Comparison of ENCODE assay signal across 8 cellular contexts in the genomic region with DNA sequence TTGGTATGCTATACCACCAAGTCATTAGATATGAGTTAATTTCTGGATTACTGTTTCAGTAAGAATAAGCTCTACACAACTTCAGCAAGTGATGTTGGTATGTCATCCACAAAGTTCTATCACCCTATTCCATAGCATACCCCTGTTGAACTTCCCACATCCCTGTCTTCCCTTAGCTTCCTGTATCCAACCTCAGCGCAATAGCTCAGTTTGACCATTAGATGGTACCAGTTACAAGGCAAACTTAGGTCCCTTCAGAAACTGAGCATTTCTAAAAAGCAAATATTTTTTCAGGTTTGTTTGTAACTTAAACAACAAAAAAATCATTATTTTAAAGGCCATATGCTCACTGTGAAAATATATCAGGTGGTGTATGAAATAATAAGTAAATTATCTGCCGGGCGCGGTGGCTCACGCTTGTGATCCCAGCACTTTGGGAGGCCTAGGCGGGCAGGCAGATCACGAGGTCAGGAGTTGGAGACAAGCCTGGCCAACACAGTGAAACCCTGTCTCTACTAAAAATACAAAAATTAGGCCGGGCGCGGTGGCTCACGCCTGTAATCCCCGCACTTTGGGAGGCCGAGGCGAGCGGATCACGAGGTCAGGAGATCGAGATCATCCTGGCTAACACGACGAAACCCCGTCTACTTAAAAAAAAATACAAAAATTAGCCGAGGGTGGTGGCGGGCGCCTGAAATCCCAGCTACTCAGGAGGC. TPM values are rescaled to one million over a fixed set of nuclear protein-coding genes. Genes with fewer than 3 reads are reported as not detected.
DNase-seq lines count a peak whose midpoint lies in the region; ATAC-seq, FAIRE-seq and TF ChIP-seq lines count a peak whose summit lies in the region.

No MANE protein-coding gene starts in this region.

- no peaks in the 10 kb centered on the region for H3K9me3 ChIP-seq in BE2C
- H3K9me3 ChIP-seq in gastroesophageal sphincter: no peaks in the 10 kb centered on the region

- intact Hi-C loops in lower leg skin (cut with DNase I; ENCODE audit: low total_unique reads): no loop called here

- no peak overlapping the region for H3K4me3 Mint-ChIP-seq in stimulated activated effector memory CD8-positive, alpha-beta T cell treated with anti-CD3 and anti-CD28 coated beads, Interleukin-12 subunit alpha, Interleukin-12 subunit beta, amount 100 ng/mL, for 72 hours

- ATAC-seq in gastroesophageal sphincter: no peak
- no peak for ATAC-seq in GM19455 (IDR thresholded peaks at IDR 0.05; ENCODE audit: unreplicated experiment)
- ATAC-seq in HG03159 (IDR thresholded peaks at IDR 0.05; ENCODE audit: unreplicated experiment): no peak
- ATAC-seq in stimulated activated effector memory CD8-positive, alpha-beta T cell treated with anti-CD3 and anti-CD28 coated beads, Interleukin-12 subunit alpha, Interleukin-12 subunit beta, amount 100 ng/mL, for 72 hours: no peak

- 86 to 92% methylated on average over 8 to 21 of the region's 23 CpGs for WGBS in gastroesophageal sphincter (ENCODE audit: low coverage in 1 of 2), 2 donors
- WGBS in lower leg skin, 2 donors: 90% methylated on average over 23 of the region's 23 CpGs

- H3K36me3 ChIP-seq in BE2C (no peaks in the 10 kb centered on the region), gastroesophageal sphincter (no peaks in the 10 kb centered on the region)

- no peak overlapping the region for H3K27ac Mint-ChIP-seq in stimulated activated effector memory CD8-positive, alpha-beta T cell treated with anti-CD3 and anti-CD28 coated beads, Interleukin-12 subunit alpha, Interleukin-12 subunit beta, amount 100 ng/mL, for 72 hours

- H3K4me1 ChIP-seq in BE2C (no peaks in the 10 kb centered on the region; the same call in 1 of the 2 replicates), gastroesophageal sphincter (peaks cover 0 to 16% (median 4%) of the 10 kb centered on the region in 3 donors)

- POLR2A ChIA-PET in RWPE1 (lab: Yijun Ruan, JAX; ENCODE audit: low non-redundant PET): interaction anchor here (1.2 kb wide), 1 partner anchor 49 kb away, joined by 3 read pairs; no protein-coding TSS in a partner anchor

- DNase-seq in BE2C (no peak), H54 (ENCODE audit: insufficient read length, low spot score) (no peak), RWPE1 (ENCODE audit: low spot score) (peak; percentile 64), lower leg skin (ENCODE audit: low spot score in 2 of 2) (no peak)
- no peak for DNase-seq in stimulated activated effector memory CD8-positive, alpha-beta T cell treated with anti-CD3 and anti-CD28 coated beads, Interleukin-12 subunit alpha, Interleukin-12 subunit beta, amount 100 ng/mL, for 72 hours (ENCODE audit: low spot score in 2 of 2)

- H3K27me3 ChIP-seq in BE2C: no peaks in the 10 kb centered on the region
- no peaks in the 10 kb centered on the region for H3K27me3 ChIP-seq in gastroesophageal sphincter

- no peak overlapping the region for H3K27ac ChIP-seq in RWPE1
- H3K27ac ChIP-seq in gastroesophageal sphincter: no peak overlapping the region

- peaks cover 8% of the 10 kb centered on the region for H3K36me3 Mint-ChIP-seq in stimulated activated effector memory CD8-positive, alpha-beta T cell treated with anti-CD3 and anti-CD28 coated beads, Interleukin-12 subunit alpha, Interleukin-12 subunit beta, amount 100 ng/mL, for 72 hours

- peak; percentile 45 for FAIRE-seq in H54 (lab: Jason Lieb, UNC)

- TF ChIP-seq POLR2A in H54 (IDR thresholded peaks at IDR 0.05; ENCODE audit: low read depth, low read length) (no peak), gastroesophageal sphincter (IDR thresholded peaks at IDR 0.05) (no peak), lower leg skin (IDR thresholded peaks at IDR 0.05) (no peak)

- H3K9me3 Mint-ChIP-seq in stimulated activated effector memory CD8-positive, alpha-beta T cell treated with anti-CD3 and anti-CD28 coated beads, Interleukin-12 subunit alpha, Interleukin-12 subunit beta, amount 100 ng/mL, for 72 hours: no peaks in the 10 kb centered on the region

- peaks cover 15% of the 10 kb centered on the region for H3K4me1 Mint-ChIP-seq in stimulated activated effector memory CD8-positive, alpha-beta T cell treated with anti-CD3 and anti-CD28 coated beads, Interleukin-12 subunit alpha, Interleukin-12 subunit beta, amount 100 ng/mL, for 72 hours

- peak; percentile 70 for TF ChIP-seq CTCF in BE2C (IDR thresholded peaks at IDR 0.05; ENCODE audit: low read depth, low read length)
- peak; percentile 80 for TF ChIP-seq CTCF in RWPE1 (conservative IDR thresholded peaks at IDR 0.05; ENCODE audit: low read depth)
- TF ChIP-seq CTCF in gastroesophageal sphincter (IDR thresholded peaks at IDR 0.05): peak; percentile 9 to 52 (median 46)
- TF ChIP-seq CTCF in lower leg skin (IDR thresholded peaks at IDR 0.05): no peak

- CTCF ChIA-PET in RWPE1 (lab: Yijun Ruan, JAX): interaction anchor here (0.6 to 4.2 kb wide), 8 partner anchors 15 to 710 kb away, joined by 3 to 56 read pairs (median 3); partner anchors contain the start of gene GABBR1

- no peak for TF ChIP-seq EP300 in gastroesophageal sphincter (IDR thresholded peaks at IDR 0.05)

- no peak overlapping the region for H3K4me3 ChIP-seq in BE2C (ENCODE audit: low read depth, low read length)
- H3K4me3 ChIP-seq in gastroesophageal sphincter: no peak overlapping the region
- H3K4me3 ChIP-seq in lower leg skin (ENCODE audit: low read depth, poor library complexity, severe bottlenecking): no peak overlapping the region

RNA-seq across cellular contexts. Expression of gene MOG, which starts 8.8 kb away (rescaled TPM):
- not detected for polyA plus RNA-seq in BE2C (2012; ENCODE audit: insufficient read depth, insufficient read length, low read depth)
- total RNA-seq in gastroesophageal sphincter (not detected), lower leg skin (not detected)

RNA-seq across cellular contexts. Expression of gene GABBR1, which starts 15.1 kb away (rescaled TPM):
- 13.5 TPM for polyA plus RNA-seq in BE2C (2012; ENCODE audit: insufficient read depth, insufficient read length, low read depth)
- total RNA-seq in gastroesophageal sphincter (10 to 100 TPM; 17.8 to 90.1 (median 44.8) TPM), lower leg skin (10 to 100 TPM; 15.0 to 49.5 (median 20.6) TPM)

RNA-seq across cellular contexts. Expression of gene ZFP57, which starts 32.9 kb away (rescaled TPM):
- not detected for polyA plus RNA-seq in BE2C (2012; ENCODE audit: insufficient read depth, insufficient read length, low read depth)
- total RNA-seq in gastroesophageal sphincter (1 to 10 TPM in 2 of 4 donors, not detected in 2; 4.7 to 6.2 TPM), lower leg skin (1 to 10 TPM in 2 of 4 donors, under 1 TPM in 2; 0.15 to 4.8 (median 2.4) TPM)

Comparison
In these comparisons a context has a peak if more than half of its experiments do, and no peak if none do; other contexts are left out.
1. CTCF ChIP-seq: peak in BE2C (single experiment), RWPE1 (single experiment) and gastroesophageal sphincter (4 of 4); none in lower leg skin (0 of 3).